Comparison of ENCODE assay signal across 9 cellular contexts in genomic region chr1:109776911-109777310, GRCh38. TPM values are rescaled to one million over a fixed set of nuclear protein-coding genes. Genes with fewer than 3 reads are reported as not detected.
DNase-seq lines count a peak whose midpoint lies in the region; ATAC-seq and TF ChIP-seq lines count a peak whose summit lies in the region.
"Had no signal": no experiment of that assay in that cellular context is flagged by ENCODE, and none has a peak within 500 bp of the region (broad histone marks: within the 10 kb centered on the region; RNA-seq: fewer than 3 reads in every experiment).

No MANE protein-coding gene starts in this region.

- H3K4me3 Mint-ChIP-seq in CD8-positive, alpha-beta memory T cell, result no peak overlapping the region

- H3K4me3 ChIP-seq in CD8-positive, alpha-beta memory T cell (ENCODE audit: low read length), result no peak overlapping the region
- no peak overlapping the region for H3K4me3 ChIP-seq in retinal pigment epithelial cell (ENCODE audit: low read length)

- peaks cover 10 to 13% of the 10 kb centered on the region in 2 donors for H3K27me3 Mint-ChIP-seq in CD8-positive, alpha-beta memory T cell

- H3K36me3 Mint-ChIP-seq in CD8-positive, alpha-beta memory T cell, result no peaks in the 10 kb centered on the region

- H3K9me3 Mint-ChIP-seq in CD8-positive, alpha-beta memory T cell, result peaks cover 0 to 7% (median 0%) of the 10 kb centered on the region in 5 donors

- H3K9me3 ChIP-seq in CD8-positive, alpha-beta memory T cell (ENCODE audit: low read length), result peaks cover 5% of the 10 kb centered on the region

- CTCF ChIA-PET in CD8-positive, alpha-beta memory T cell (lab: Charles Lee), result interaction anchor here (0.7 to 27.0 kb wide), 32 partner anchors 8 to 350 kb away, joined by 3 to 520 read pairs (median 4); partner anchors contain the start of genes AHCYL1, EPS8L3 and GNAI3

- TF ChIP-seq CTCF in retinal pigment epithelial cell (conservative IDR thresholded peaks at IDR 0.05; ENCODE audit: low read depth, low read length), result peak; percentile 95

- no peaks in the 10 kb centered on the region for H3K27me3 ChIP-seq in CD8-positive, alpha-beta memory T cell (ENCODE audit: insufficient read depth, low read length, poor library complexity, severe bottlenecking)

- H3K27ac Mint-ChIP-seq in CD8-positive, alpha-beta memory T cell, result peak overlapping the region in 3 of 8 donors; percentile 8 to 33 (median 29)

- peaks cover 4% of the 10 kb centered on the region for H3K4me1 ChIP-seq in CD8-positive, alpha-beta memory T cell (ENCODE audit: insufficient read depth, low read length)

- DNase-seq in CD8-positive, alpha-beta memory T cell, result peak; percentile 62 to 82 (median 69)
- peak; percentile 73 for DNase-seq in NCI-H1092 (lab: John Stamatoyannopoulos, UW)
- peak; percentile 38 to 80 (median 62) for DNase-seq in T-helper 1 cell
- DNase-seq in amniotic epithelial cell (ENCODE audit: low read depth), result peak; percentile 61
- DNase-seq in left cardiac atrium, result peak; percentile 79
- DNase-seq in retinal pigment epithelial cell (ENCODE audit: low read depth), result no peak

- H3K36me3 ChIP-seq in CD8-positive, alpha-beta memory T cell (ENCODE audit: insufficient read depth, low read length), result no peaks in the 10 kb centered on the region

- ATAC-seq in GM21723 (IDR thresholded peaks at IDR 0.05; ENCODE audit: unreplicated experiment) (peak; percentile 77), left cardiac atrium (peak; percentile 81 to 82), HG02610 (IDR thresholded peaks at IDR 0.05; ENCODE audit: unreplicated experiment) (no peak)

- POLR2A ChIA-PET in CD8-positive, alpha-beta memory T cell (lab: Charles Lee), result interaction anchor here (2.3 kb wide), 1 partner anchor 207 kb away, joined by 19 read pairs; the partner anchor contains the start of gene AHCYL1

- intact Hi-C loops in left cardiac atrium (cut with DNase I), result loop anchor here (1.0 to 2.0 kb wide), 2 partner anchors 207 to 208 kb away; partner anchors contain the start of gene AHCYL1 (in 2 of the 2)

- no peak overlapping the region for H3K27ac ChIP-seq in CD8-positive, alpha-beta memory T cell (ENCODE audit: low read depth, low read length)

- peaks cover 5 to 15% (median 5%) of the 10 kb centered on the region in 3 donors for H3K4me1 Mint-ChIP-seq in CD8-positive, alpha-beta memory T cell

RNA-seq across cellular contexts. Expression of gene EPS8L3, which starts 13.2 kb away (rescaled TPM):
- total RNA-seq in CD8-positive, alpha-beta memory T cell, result not detected
- not detected for polyA plus RNA-seq in CD8-positive, alpha-beta memory T cell
- not detected for total RNA-seq in left cardiac atrium
- total RNA-seq: activated CD8-positive, alpha-beta memory T cell treated with anti-CD3 and anti-CD28 coated beads for 36 hours had no signal

RNA-seq across cellular contexts. Expression of gene GSTM3, which starts 36.1 kb away (rescaled TPM):
- 1 to 10 TPM; 7.2 to 7.5 TPM for total RNA-seq in CD8-positive, alpha-beta memory T cell
- 23.1 TPM for polyA plus RNA-seq in CD8-positive, alpha-beta memory T cell
- total RNA-seq in left cardiac atrium, result 10 to 100 TPM; 46.8 to 68.7 TPM

Comparison
In these comparisons a context has a peak if more than half of its experiments do, and no peak if none do; other contexts are left out.
1. RNA of gene GSTM3, which starts 36.1 kb away (total RNA-seq): 46.8 to 68.7 TPM in left cardiac atrium; 7.2 to 7.5 TPM in CD8-positive, alpha-beta memory T cell; every median in the first group is over 4 times any median in the second.